In the genomic region with DNA sequence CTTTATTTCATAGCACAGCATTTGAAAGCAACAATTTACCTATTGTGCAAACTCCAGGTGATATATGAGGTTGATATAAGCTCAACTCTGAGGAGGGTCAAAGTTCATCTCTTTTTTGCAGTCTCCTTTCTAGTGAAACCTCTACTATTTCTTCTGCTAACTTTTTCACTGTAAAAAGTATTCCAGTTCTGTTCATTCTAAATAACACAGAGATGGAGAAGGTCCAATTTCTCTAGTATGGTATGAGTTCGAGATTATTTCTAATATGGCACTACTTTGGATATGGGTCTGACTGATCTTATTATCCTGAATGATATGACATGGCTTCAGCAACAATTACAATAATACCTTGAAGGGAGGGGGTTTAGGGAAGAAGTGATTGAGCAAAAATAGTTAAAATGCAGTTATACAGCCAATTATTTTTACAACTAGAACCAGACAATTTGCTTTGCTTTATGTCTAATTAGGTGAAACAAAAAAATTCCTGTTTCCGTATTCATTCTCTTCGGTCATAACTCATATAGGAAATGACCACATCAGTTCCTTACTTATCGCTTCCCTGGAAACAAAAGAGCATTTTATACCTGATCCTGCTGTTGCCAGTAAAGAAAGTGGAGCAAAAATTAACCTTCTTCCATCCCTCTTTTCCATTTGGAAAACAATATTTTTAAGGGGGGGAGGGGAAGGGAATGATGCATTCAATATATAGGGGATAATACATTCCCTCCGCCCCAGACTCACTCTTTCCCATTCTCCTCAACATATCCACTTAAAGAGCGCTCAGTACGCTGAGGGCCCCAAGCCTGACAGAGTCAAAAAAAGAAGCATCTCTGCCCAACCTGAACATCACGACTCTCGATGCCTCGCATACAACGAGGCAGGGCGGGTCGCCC, we compare ENCODE assay signal across 1 cellular context.
TF ChIP-seq lines count a peak whose summit lies in the region.

No MANE protein-coding gene starts in this region.

TF ChIP-seq in GM23338, 12 proteins besides CTCF, POLR2A, EP300 and RAD21 (continued from another document):
- TF ChIP-seq, protein P1, sequence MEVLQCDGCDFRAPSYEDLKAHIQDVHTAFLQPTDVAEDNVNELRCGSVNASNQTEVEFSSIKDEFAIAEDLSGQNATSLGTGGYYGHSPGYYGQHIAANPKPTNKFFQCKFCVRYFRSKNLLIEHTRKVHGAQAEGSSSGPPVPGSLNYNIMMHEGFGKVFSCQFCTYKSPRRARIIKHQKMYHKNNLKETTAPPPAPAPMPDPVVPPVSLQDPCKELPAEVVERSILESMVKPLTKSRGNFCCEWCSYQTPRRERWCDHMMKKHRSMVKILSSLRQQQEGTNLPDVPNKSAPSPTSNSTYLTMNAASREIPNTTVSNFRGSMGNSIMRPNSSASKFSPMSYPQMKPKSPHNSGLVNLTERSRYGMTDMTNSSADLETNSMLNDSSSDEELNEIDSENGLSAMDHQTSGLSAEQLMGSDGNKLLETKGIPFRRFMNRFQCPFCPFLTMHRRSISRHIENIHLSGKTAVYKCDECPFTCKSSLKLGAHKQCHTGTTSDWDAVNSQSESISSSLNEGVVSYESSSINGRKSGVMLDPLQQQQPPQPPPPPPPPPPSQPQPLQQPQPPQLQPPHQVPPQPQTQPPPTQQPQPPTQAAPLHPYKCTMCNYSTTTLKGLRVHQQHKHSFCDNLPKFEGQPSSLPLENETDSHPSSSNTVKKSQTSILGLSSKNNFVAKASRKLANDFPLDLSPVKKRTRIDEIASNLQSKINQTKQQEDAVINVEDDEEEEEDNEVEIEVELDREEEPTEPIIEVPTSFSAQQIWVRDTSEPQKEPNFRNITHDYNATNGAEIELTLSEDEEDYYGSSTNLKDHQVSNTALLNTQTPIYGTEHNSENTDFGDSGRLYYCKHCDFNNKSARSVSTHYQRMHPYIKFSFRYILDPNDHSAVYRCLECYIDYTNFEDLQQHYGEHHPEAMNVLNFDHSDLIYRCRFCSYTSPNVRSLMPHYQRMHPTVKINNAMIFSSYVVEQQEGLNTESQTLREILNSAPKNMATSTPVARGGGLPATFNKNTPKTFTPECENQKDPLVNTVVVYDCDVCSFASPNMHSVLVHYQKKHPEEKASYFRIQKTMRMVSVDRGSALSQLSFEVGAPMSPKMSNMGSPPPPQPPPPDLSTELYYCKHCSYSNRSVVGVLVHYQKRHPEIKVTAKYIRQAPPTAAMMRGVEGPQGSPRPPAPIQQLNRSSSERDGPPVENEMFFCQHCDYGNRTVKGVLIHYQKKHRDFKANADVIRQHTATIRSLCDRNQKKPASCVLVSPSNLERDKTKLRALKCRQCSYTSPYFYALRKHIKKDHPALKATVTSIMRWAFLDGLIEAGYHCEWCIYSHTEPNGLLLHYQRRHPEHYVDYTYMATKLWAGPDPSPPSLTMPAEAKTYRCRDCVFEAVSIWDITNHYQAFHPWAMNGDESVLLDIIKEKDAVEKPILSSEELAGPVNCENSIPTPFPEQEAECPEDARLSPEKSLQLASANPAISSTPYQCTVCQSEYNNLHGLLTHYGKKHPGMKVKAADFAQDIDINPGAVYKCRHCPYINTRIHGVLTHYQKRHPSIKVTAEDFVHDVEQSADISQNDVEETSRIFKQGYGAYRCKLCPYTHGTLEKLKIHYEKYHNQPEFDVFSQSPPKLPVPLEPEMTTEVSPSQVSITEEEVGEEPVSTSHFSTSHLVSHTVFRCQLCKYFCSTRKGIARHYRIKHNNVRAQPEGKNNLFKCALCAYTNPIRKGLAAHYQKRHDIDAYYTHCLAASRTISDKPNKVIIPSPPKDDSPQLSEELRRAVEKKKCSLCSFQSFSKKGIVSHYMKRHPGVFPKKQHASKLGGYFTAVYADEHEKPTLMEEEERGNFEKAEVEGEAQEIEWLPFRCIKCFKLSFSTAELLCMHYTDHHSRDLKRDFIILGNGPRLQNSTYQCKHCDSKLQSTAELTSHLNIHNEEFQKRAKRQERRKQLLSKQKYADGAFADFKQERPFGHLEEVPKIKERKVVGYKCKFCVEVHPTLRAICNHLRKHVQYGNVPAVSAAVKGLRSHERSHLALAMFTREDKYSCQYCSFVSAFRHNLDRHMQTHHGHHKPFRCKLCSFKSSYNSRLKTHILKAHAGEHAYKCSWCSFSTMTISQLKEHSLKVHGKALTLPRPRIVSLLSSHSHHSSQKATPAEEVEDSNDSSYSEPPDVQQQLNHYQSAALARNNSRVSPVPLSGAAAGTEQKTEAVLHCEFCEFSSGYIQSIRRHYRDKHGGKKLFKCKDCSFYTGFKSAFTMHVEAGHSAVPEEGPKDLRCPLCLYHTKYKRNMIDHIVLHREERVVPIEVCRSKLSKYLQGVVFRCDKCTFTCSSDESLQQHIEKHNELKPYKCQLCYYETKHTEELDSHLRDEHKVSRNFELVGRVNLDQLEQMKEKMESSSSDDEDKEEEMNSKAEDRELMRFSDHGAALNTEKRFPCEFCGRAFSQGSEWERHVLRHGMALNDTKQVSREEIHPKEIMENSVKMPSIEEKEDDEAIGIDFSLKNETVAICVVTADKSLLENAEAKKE (CRISPR knock-in tag; IDR thresholded peaks at IDR 0.05): no peak
- no peak for TF ChIP-seq ETS1 (IDR thresholded peaks at IDR 0.05)
- no peak for TF ChIP-seq NANOG (IDR thresholded peaks at IDR 0.05; ENCODE audit: borderline replicate concordance)
- no peak for TF ChIP-seq EZH2phosphoT487 (IDR thresholded peaks at IDR 0.05; ENCODE audit: unreplicated experiment)
